7 cellular contexts compared by ENCODE assay signal in the genomic region with DNA sequence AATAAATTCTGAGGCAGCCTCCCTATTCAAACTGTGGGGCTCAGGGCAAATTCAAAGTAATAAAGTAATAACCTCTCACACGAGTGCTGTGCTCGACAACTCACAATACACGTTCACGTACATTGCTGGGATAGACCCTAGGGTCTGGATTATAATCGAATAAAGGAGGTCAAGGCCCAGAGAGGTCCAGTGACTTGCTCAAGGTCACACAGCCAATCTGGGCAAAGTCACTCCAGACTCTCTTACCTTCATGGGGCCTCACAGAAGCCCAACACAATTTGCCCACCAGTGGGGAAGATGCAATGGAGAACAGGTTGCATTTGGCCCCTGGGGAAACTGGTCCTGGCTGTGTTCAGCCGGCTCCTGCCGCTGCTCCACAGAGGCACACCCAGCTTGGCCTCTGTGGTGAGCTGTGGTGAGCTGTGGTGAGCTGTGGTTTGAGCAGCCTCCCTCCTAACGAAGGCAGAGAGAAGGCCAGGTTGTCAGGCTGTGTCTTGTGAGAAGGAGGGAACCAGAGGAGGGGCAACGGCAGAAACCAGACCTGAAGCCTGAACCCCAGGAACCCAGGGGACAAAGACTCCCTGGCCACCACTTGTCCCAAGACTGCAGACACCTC. TPM values are rescaled to one million over a fixed set of nuclear protein-coding genes. Genes with fewer than 3 reads are reported as not detected.
DNase-seq lines count a peak whose midpoint lies in the region; ATAC-seq and TF ChIP-seq lines count a peak whose summit lies in the region.

No MANE protein-coding gene starts in this region.

- no peak overlapping the region for H3K27ac ChIP-seq in neuronal stem cell (replicated peaks; ENCODE audit: low read length)
- H3K27ac ChIP-seq in heart left ventricle = peak overlapping the region in 3 of 12 donors; percentile 17 to 88 (median 24)

- H3K27me3 ChIP-seq in NT2/D1 (ENCODE audit: insufficient read depth, insufficient read length) = no peaks in the 10 kb centered on the region
- no peaks in the 10 kb centered on the region for H3K27me3 ChIP-seq in neuronal stem cell (ENCODE audit: control insufficient read depth in 3 of 3, insufficient read depth in 3 of 3, low read depth in 1 of 3, low read length in 3 of 3)
- H3K27me3 ChIP-seq in heart left ventricle = no peaks in the 10 kb centered on the region

- no peak overlapping the region for H3K27ac Mint-ChIP-seq in mesothelial cell of epicardium

- H3K4me3 Mint-ChIP-seq in mesothelial cell of epicardium = no peak overlapping the region

- intact Hi-C loops in heart left ventricle (cut with DNase I) = no loop called here

- peak overlapping the region; percentile 11 for H3K9ac ChIP-seq in NT2/D1 (ENCODE audit: insufficient read length, low read depth)
- H3K9ac ChIP-seq in neuronal stem cell (ENCODE audit: low read depth, low read length, poor library complexity) = no peak overlapping the region

- WGBS in neuronal stem cell (ENCODE audit: extremely low coverage in 2 of 2, insufficient read length in 2 of 2, insufficient replicate concordance in 1 of 2), 2 donors = no CpG with 5 or more reads among the region's 9 CpGs
- 90 to 96% (median 94%) methylated on average over 9 of the region's 9 CpGs for WGBS in heart left ventricle, 4 donors

- H3K9me3 Mint-ChIP-seq in mesothelial cell of epicardium = no peaks in the 10 kb centered on the region

- H3K36me3 ChIP-seq in NT2/D1 (ENCODE audit: insufficient read depth, insufficient read length, low read length) (no peaks in the 10 kb centered on the region), neuronal stem cell (replicated peaks in 1 of 2; ENCODE audit: control insufficient read depth in 2 of 2, insufficient read depth in 2 of 2, low read length in 2 of 2) (no peaks in the 10 kb centered on the region), heart left ventricle (no peaks in the 10 kb centered on the region)

- H3K4me1 Mint-ChIP-seq in mesothelial cell of epicardium = peaks cover 15% of the 10 kb centered on the region

- no peaks in the 10 kb centered on the region for H3K27me3 Mint-ChIP-seq in mesothelial cell of epicardium (ENCODE audit: low read depth)

- no peaks in the 10 kb centered on the region for H3K9me3 ChIP-seq in NT2/D1 (ENCODE audit: insufficient read depth, low read length)
- no peaks in the 10 kb centered on the region for H3K9me3 ChIP-seq in neuronal stem cell (replicated peaks in 1 of 2; ENCODE audit: control insufficient read depth in 2 of 2, insufficient read depth in 1 of 2, low read depth in 1 of 2, low read length in 2 of 2)
- H3K9me3 ChIP-seq in heart left ventricle = no peaks in the 10 kb centered on the region

- peak overlapping the region; percentile 7 for H2BK15ac ChIP-seq in neuronal stem cell (ENCODE audit: low read length)

- H2BK5ac ChIP-seq in neuronal stem cell (ENCODE audit: low read length) = no peak overlapping the region

- TF ChIP-seq POLR2A in heart left ventricle (IDR thresholded peaks at IDR 0.05) = no peak

- no peak overlapping the region for H4K91ac ChIP-seq in neuronal stem cell (ENCODE audit: low read depth, low read length, poor library complexity)

- DNase-seq in NT2/D1 (ENCODE audit: low read depth, low spot score) (no peak), activated gamma-delta T cell (lab: John Stamatoyannopoulos, UW) (peak; percentile 26), neuronal stem cell (ENCODE audit: low spot score) (no peak), AG08396 (ENCODE audit: low spot score) (no peak), heart left ventricle (no peak), mesothelial cell of epicardium (ENCODE audit: low spot score in 2 of 2, unreplicated experiment in 2 of 2) (no peak)

- peak overlapping the region; percentile 63 for H3K18ac ChIP-seq in neuronal stem cell (ENCODE audit: low read length)

- H3K4me2 ChIP-seq in neuronal stem cell (ENCODE audit: insufficient read depth, low read length, poor library complexity, severe bottlenecking) = no peak overlapping the region

- no peak overlapping the region for H3K23ac ChIP-seq in neuronal stem cell (ENCODE audit: low read depth, low read length, poor library complexity)

- TF ChIP-seq CTCF in heart left ventricle (IDR thresholded peaks at IDR 0.05) (no peak), mesothelial cell of epicardium (IDR thresholded peaks at IDR 0.05; ENCODE audit: unreplicated experiment) (no peak)

- peak overlapping the region; percentile 41 for H2AK5ac ChIP-seq in neuronal stem cell (ENCODE audit: low read depth, low read length)

- H3K79me1 ChIP-seq in neuronal stem cell (ENCODE audit: low read depth, low read length) = no peaks in the 10 kb centered on the region

- H2BK12ac ChIP-seq in neuronal stem cell (ENCODE audit: low read length) = peak overlapping the region; percentile 4

- no peak overlapping the region for H3K14ac ChIP-seq in neuronal stem cell (ENCODE audit: low read length)

- no peak overlapping the region for H3K4me3 ChIP-seq in NT2/D1 (ENCODE audit: insufficient read length, low read depth)
- H3K4me3 ChIP-seq in neuronal stem cell (ENCODE audit: low read length in 2 of 2) = no peak overlapping the region
- peak overlapping the region in 1 of 12 donors; percentile 20 for H3K4me3 ChIP-seq in heart left ventricle

- no peak overlapping the region for H3K4ac ChIP-seq in neuronal stem cell (ENCODE audit: low read length)

- ATAC-seq in GM21529 (IDR thresholded peaks at IDR 0.05; ENCODE audit: unreplicated experiment) (peak; percentile 31), heart left ventricle (no peak)

- no peak overlapping the region for H2BK120ac ChIP-seq in neuronal stem cell (ENCODE audit: low read depth, low read length)

- H3K4me1 ChIP-seq in NT2/D1 (ENCODE audit: insufficient read depth, insufficient read length) (peaks cover 29% of the 10 kb centered on the region), neuronal stem cell (ENCODE audit: control insufficient read depth in 2 of 2, insufficient read depth in 1 of 2, low read depth in 1 of 2, low read length in 2 of 2) (peaks cover 43 to 50% of the 10 kb centered on the region in 2 donors), heart left ventricle (peaks cover 0 to 64% (median 18%) of the 10 kb centered on the region in 12 donors)

- no peaks in the 10 kb centered on the region for H3K36me3 Mint-ChIP-seq in mesothelial cell of epicardium

- no peak overlapping the region for H2AFZ ChIP-seq in neuronal stem cell (ENCODE audit: low read length)

- H4K8ac ChIP-seq in neuronal stem cell (ENCODE audit: low read depth, low read length) = peak overlapping the region; percentile 66

RNA-seq across cellular contexts. Expression of gene NUAK2, which starts 35.1 kb away (rescaled TPM):
- 55.9 TPM for polyA plus RNA-seq in neuronal stem cell (2013, experiment 1 of 2)
- polyA plus RNA-seq in neuronal stem cell (2013, experiment 2 of 2) = 57.2 TPM
- total RNA-seq in heart left ventricle (1 to 10 TPM in 3 of 9 donors, under 1 TPM in 6; 0.25 to 2.6 (median 0.82) TPM), mesothelial cell of epicardium (5.7 to 6.2 TPM (median 5.8 TPM) in 3 replicates)
- under 1 TPM; 0.46 to 0.50 TPM for polyA plus RNA-seq in heart left ventricle

RNA-seq across cellular contexts. Expression of gene TMCC2, which starts 58.7 kb away (rescaled TPM):
- 13.3 TPM for polyA plus RNA-seq in neuronal stem cell (2013, experiment 1 of 2)
- 12.9 TPM for polyA plus RNA-seq in neuronal stem cell (2013, experiment 2 of 2)
- total RNA-seq in heart left ventricle (1 to 10 TPM in 8 of 9 donors, under 1 TPM in 1; 0.97 to 5.1 (median 2.1) TPM), mesothelial cell of epicardium (6.1 to 6.8 TPM (median 6.5 TPM) in 3 replicates)
- polyA plus RNA-seq in heart left ventricle = 1 to 10 TPM; 1.4 to 2.0 TPM
